Comparison of ENCODE assay signal across 17 cellular contexts in the genomic region with DNA sequence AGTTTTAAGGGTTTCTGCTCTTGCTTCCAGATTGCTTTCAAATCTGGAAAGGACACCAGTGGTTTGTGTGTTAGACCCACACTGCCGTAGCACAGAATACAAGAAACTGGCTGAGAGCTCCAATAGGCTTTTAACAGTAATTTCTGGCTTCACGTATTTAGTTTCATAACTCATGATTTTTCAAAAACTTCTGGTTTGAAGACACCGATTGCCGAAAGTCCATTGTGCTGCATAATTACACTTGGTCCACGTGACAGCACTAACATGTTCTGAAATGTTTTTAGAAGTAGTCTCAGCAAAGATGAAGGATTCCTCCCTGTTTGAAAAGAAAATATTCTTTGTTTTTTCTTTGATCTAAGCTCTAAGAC. TPM values are rescaled to one million over a fixed set of nuclear protein-coding genes. Genes with fewer than 3 reads are reported as not detected.
A peak's percentile ranks its signal among the peaks of the same experiment; 100 is the strongest.
DNase-seq lines count a peak whose midpoint lies in the region; ATAC-seq and TF ChIP-seq lines count a peak whose summit lies in the region.
"Had no signal": no experiment of that assay in that cellular context is flagged by ENCODE, and none has a peak within 500 bp of the region (broad histone marks: within the 10 kb centered on the region; RNA-seq: fewer than 3 reads in every experiment).

No MANE protein-coding gene starts in this region.

- DNase-seq in RWPE2 (ENCODE audit: low spot score) (no peak), esophagus squamous epithelium (lab: John Stamatoyannopoulos, UW) (no peak), neural crest cell (ENCODE audit: low read depth, low spot score) (no peak), tibial artery (no peak), NAMALWA (ENCODE audit: low spot score) (no peak), T-cell (no peak)
- DNase-seq: activated CD8-positive, alpha-beta memory T cell treated with anti-CD3 and anti-CD28 coated beads for 24 hours; activated gamma-delta T cell; DMS79; MM.1S; natural killer cell; NCI-H2029; NCI-H524 treated with DMSO at 0.1 percent for 48 hours; retina; stimulated activated CD4-positive, alpha-beta T cell treated with anti-CD3 and anti-CD28 coated beads, Interleukin-4, amount 100 ng/mL, for 24 hours; T-helper 1 cell had no signal

- H3K4me1 Mint-ChIP-seq in neural crest cell = no peaks in the 10 kb centered on the region
- H3K4me1 Mint-ChIP-seq in T-cell = peaks cover 0 to 6% (median 2%) of the 10 kb centered on the region in 3 donors
- H3K4me1 Mint-ChIP-seq: natural killer cell had no signal

- H3K9me3 Mint-ChIP-seq in neural crest cell (no peaks in the 10 kb centered on the region), T-cell (peaks cover 0 to 5% (median 0%) of the 10 kb centered on the region in 3 donors)

- intact Hi-C loops in esophagus squamous epithelium (cut with DNase I) = no loop called here
- intact Hi-C loops in tibial artery (cut with DNase I; ENCODE audit: low total_unique reads) = loop anchor here (5.0 kb wide), 1 partner anchor 45 kb away; no protein-coding TSS in a partner anchor

- H3K27ac ChIP-seq in RWPE2 (ENCODE audit: poor library complexity, severe bottlenecking) (peak overlapping the region; percentile 94), esophagus squamous epithelium (peak overlapping the region; percentile 94 to 100 (median 98)), tibial artery (peak overlapping the region; percentile 93 to 94)

- no peak for TF ChIP-seq POLR2A in esophagus squamous epithelium (IDR thresholded peaks at IDR 0.05)

- 27 to 32% methylated on average over 5 of the region's 5 CpGs for WGBS in esophagus squamous epithelium, 2 donors

- H3K27me3 Mint-ChIP-seq in neural crest cell (ENCODE audit: low read depth) (peaks cover 65% of the 10 kb centered on the region), T-cell (peaks cover 42 to 43% of the 10 kb centered on the region in 2 donors)

- H3K4me3 ChIP-seq in RWPE2 (ENCODE audit: severe bottlenecking) (peak overlapping the region; percentile 95), esophagus squamous epithelium (peak overlapping the region; percentile 79 to 93 (median 88)), tibial artery (peak overlapping the region; percentile 22 to 25)

- no peak for TF ChIP-seq CTCF in RWPE2 (IDR thresholded peaks at IDR 0.05; ENCODE audit: poor library complexity, severe bottlenecking)
- TF ChIP-seq CTCF in esophagus squamous epithelium (IDR thresholded peaks at IDR 0.05) = no peak
- TF ChIP-seq CTCF in neural crest cell (conservative IDR thresholded peaks at IDR 0.05) = no peak
- no peak for TF ChIP-seq CTCF in tibial artery (IDR thresholded peaks at IDR 0.05)

- ATAC-seq in RWPE2 (ENCODE audit: low read depth) = no peak
- no peak for ATAC-seq in T-cell (replicated peaks in 1 of 4)
- no peak for ATAC-seq in HG03469 (IDR thresholded peaks at IDR 0.05; ENCODE audit: unreplicated experiment)
- ATAC-seq: natural killer cell had no signal

- H3K27ac Mint-ChIP-seq in neural crest cell (ENCODE audit: unreplicated experiment) = no peak overlapping the region
- H3K27ac Mint-ChIP-seq in T-cell = no peak overlapping the region
- H3K27ac Mint-ChIP-seq: natural killer cell had no signal

- peak overlapping the region; percentile 57 for H3K4me3 Mint-ChIP-seq in neural crest cell
- no peak overlapping the region for H3K4me3 Mint-ChIP-seq in T-cell
- H3K4me3 Mint-ChIP-seq: natural killer cell had no signal

- H3K9me3 ChIP-seq in RWPE2 (ENCODE audit: severe bottlenecking) = no peaks in the 10 kb centered on the region
- H3K9me3 ChIP-seq in esophagus squamous epithelium = no peaks in the 10 kb centered on the region
- no peaks in the 10 kb centered on the region for H3K9me3 ChIP-seq in tibial artery

- POLR2A ChIA-PET in T-cell (lab: Charles Lee) = no interaction called here

- CTCF ChIA-PET in T-cell (lab: Charles Lee) = no interaction called here

- H3K4me1 ChIP-seq in RWPE2 (ENCODE audit: insufficient read depth, poor library complexity, severe bottlenecking) = peaks cover 54% of the 10 kb centered on the region
- H3K4me1 ChIP-seq in esophagus squamous epithelium = peaks cover 24 to 86% (median 52%) of the 10 kb centered on the region in 3 donors
- H3K4me1 ChIP-seq in tibial artery = peaks cover 0 to 79% (median 60%) of the 10 kb centered on the region in 4 donors

- no peaks in the 10 kb centered on the region for H3K27me3 ChIP-seq in RWPE2 (ENCODE audit: insufficient read depth, poor library complexity, severe bottlenecking)
- peaks cover 0 to 27% (median 0%) of the 10 kb centered on the region in 4 donors for H3K27me3 ChIP-seq in esophagus squamous epithelium
- H3K27me3 ChIP-seq in tibial artery = no peaks in the 10 kb centered on the region

- H3K36me3 Mint-ChIP-seq in neural crest cell (ENCODE audit: low read depth) (no peaks in the 10 kb centered on the region), T-cell (no peaks in the 10 kb centered on the region)
- H3K36me3 Mint-ChIP-seq: natural killer cell had no signal

- peaks cover 83% of the 10 kb centered on the region for H3K36me3 ChIP-seq in RWPE2 (ENCODE audit: low read depth)
- H3K36me3 ChIP-seq in esophagus squamous epithelium = no peaks in the 10 kb centered on the region
- no peaks in the 10 kb centered on the region for H3K36me3 ChIP-seq in tibial artery

RNA-seq across cellular contexts. Expression of a gene that starts 3.8 kb away (rescaled TPM):
- 100 to 1,000 TPM in 1 of 4 donors, 10 to 100 TPM in 3; 66.1 to 108 (median 72.3) TPM for total RNA-seq in esophagus squamous epithelium
- 2.3 and 2.6 TPM in 2 replicates for total RNA-seq in neural crest cell
- total RNA-seq in T-cell = under 1 TPM in 3 of 5 donors, not detected in 2; 0.16 to 0.79 (median 0.35) TPM
- total RNA-seq: natural killer cell had no signal

Comparison
In these comparisons a context has a peak if more than half of its experiments do, and no peak if none do; other contexts are left out.
1. H3K4me3 ChIP-seq: peak in every context shown above with its lines; median percentile 95 in RWPE2; 88 in esophagus squamous epithelium; 24 in tibial artery.
2. RNA of a gene that starts 3.8 kb away (total RNA-seq): 66.1 to 108 TPM in esophagus squamous epithelium; 2.3 to 2.6 TPM in neural crest cell and 0.16 to 0.79 TPM in T-cell; every median in the first group is over 10 times any median in the second.
3. Peak in every context shown above with its lines, with median percentiles within 50 percentile points of each other: H3K27ac ChIP-seq.